Comparison of ENCODE assay signal across 8 cellular contexts in the genomic region with DNA sequence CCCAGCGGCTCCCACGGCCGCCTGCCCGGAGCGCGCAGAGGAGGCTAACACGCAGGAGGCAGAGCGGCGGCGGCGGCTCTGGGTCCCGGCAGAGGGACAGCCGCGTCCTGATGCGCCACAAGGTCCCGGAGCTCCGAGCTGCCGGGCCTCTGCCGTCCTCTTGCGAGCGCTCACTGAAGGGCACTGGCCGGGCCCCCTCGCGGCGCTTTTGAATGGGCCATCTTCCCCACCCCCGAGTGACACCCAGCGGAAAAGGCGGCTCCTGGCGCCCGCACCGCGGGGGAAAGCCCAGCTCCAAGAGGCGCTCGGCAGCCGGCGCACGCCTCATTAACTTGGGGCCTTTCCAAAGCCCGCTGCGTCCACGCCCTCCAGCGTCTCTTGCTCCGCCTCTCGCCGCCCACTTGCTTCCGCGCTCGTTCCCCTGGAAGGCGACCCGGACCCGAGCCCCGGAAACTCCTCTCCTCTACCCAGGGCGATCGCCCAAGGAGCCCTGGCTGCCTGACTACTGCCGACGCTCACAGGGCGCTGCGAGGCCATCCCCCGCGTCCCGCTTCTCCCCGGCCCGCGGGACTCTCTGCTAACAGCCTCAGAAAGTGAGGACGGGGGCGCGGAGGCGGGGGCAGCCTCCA. TPM values are rescaled to one million over a fixed set of nuclear protein-coding genes. Genes with fewer than 3 reads are reported as not detected.
DNase-seq lines count a peak whose midpoint lies in the region; ATAC-seq, FAIRE-seq and TF ChIP-seq lines count a peak whose summit lies in the region.

A gene (minus strand): TSS at position 363 of the 629 bp plus-strand sequence.

- H3K27ac ChIP-seq in left ventricle myocardium inferior (replicated peaks) (peak within 1 kb of the TSS; percentile 99), psoas muscle (peak within 1 kb of the TSS; percentile 88)

- peaks cover 6% of the 10 kb centered on the region for H3K27me3 Mint-ChIP-seq in T-helper 1 cell treated with Interleukin-12 subunit alpha and Interleukin-12 subunit beta and Interleukin-4 antibody, amounts not matched to agents 30 μg/mL and 1 μg/mL, for 36 hours (ENCODE audit: low read depth)

- intact Hi-C loops in left ventricle myocardium inferior (cut with micrococcal nuclease) (no loop called here), psoas muscle (cut with DNase I) (loop anchor here in 1 of 2 donors (5.0 to 10.0 kb wide), 3 partner anchors 307 to 519 kb away; a partner anchor contains a TSS)

- H3K9me3 Mint-ChIP-seq in T-helper 1 cell treated with Interleukin-12 subunit alpha and Interleukin-12 subunit beta and Interleukin-4 antibody, amounts not matched to agents 30 μg/mL and 1 μg/mL, for 36 hours: no peaks in the 10 kb centered on the region

- H3K36me3 Mint-ChIP-seq in T-helper 1 cell treated with Interleukin-12 subunit alpha and Interleukin-12 subunit beta and Interleukin-4 antibody, amounts not matched to agents 30 μg/mL and 1 μg/mL, for 36 hours (ENCODE audit: low read depth): peaks cover 35% of the 10 kb centered on the region

- H3K36me3 ChIP-seq in left ventricle myocardium inferior: no peaks in the 10 kb centered on the region
- H3K36me3 ChIP-seq in psoas muscle (ENCODE audit: insufficient read depth in 1 of 2, low read depth in 1 of 2): no peaks in the 10 kb centered on the region

- H3K27me3 ChIP-seq in left ventricle myocardium inferior (ENCODE audit: low read depth) (no peaks in the 10 kb centered on the region), psoas muscle (ENCODE audit: insufficient read depth in 3 of 3, low read length in 2 of 3) (peaks cover 0 to 36% (median 3%) of the 10 kb centered on the region in 3 donors)

- in situ Hi-C loops in GM13977 (cut with MboI; ENCODE audit: low pct_unique_long_range_greater_than_20kb, low sequenced_read_pairs, unreplicated experiment): loop anchor here (10.0 to 25.0 kb wide), 2 partner anchors 487 to 694 kb away; a partner anchor contains a TSS

- H3K4me1 Mint-ChIP-seq in T-helper 1 cell treated with Interleukin-12 subunit alpha and Interleukin-12 subunit beta and Interleukin-4 antibody, amounts not matched to agents 30 μg/mL and 1 μg/mL, for 36 hours (ENCODE audit: low read depth): peaks cover 40% of the 10 kb centered on the region

- H3K4me3 Mint-ChIP-seq in T-helper 1 cell treated with Interleukin-12 subunit alpha and Interleukin-12 subunit beta and Interleukin-4 antibody, amounts not matched to agents 30 μg/mL and 1 μg/mL, for 36 hours: peak within 1 kb of the TSS; percentile 98

- TF ChIP-seq CTCF in GM13977 (IDR thresholded peaks at IDR 0.05; ENCODE audit: extremely low read depth, insufficient read depth, missing control alignments): peak; percentile 74
- peak; percentile 79 for TF ChIP-seq CTCF in left ventricle myocardium inferior (IDR thresholded peaks at IDR 0.05; ENCODE audit: borderline replicate concordance)
- TF ChIP-seq CTCF in psoas muscle (IDR thresholded peaks at IDR 0.05): peak; percentile 53

- DNase-seq in GM13977 (ENCODE audit: low spot score): peak; percentile 95
- DNase-seq in NCI-H146 treated with DMSO at 0.1 percent for 48 hours (lab: John Stamatoyannopoulos, UW; ENCODE audit: unreplicated experiment): peak; percentile 91
- DNase-seq in amniotic stem cell (lab: John Stamatoyannopoulos, UW): peak; percentile 96
- DNase-seq in left ventricle myocardium inferior: peak; percentile 96
- DNase-seq in psoas muscle: peak; percentile 95 to 96
- peak; percentile 89 for DNase-seq in urothelium cell line (ENCODE audit: low spot score)

- peak within 1 kb of the TSS; percentile 90 for H3K4me3 ChIP-seq in left ventricle myocardium inferior
- H3K4me3 ChIP-seq in psoas muscle: peak within 1 kb of the TSS; percentile 84

- no peaks in the 10 kb centered on the region for H3K9me3 ChIP-seq in left ventricle myocardium inferior (replicated peaks)
- H3K9me3 ChIP-seq in psoas muscle: no peaks in the 10 kb centered on the region

- H3K4me1 ChIP-seq in left ventricle myocardium inferior (peaks cover 54% of the 10 kb centered on the region), psoas muscle (peaks cover 6% of the 10 kb centered on the region)

- H3K27ac Mint-ChIP-seq in T-helper 1 cell treated with Interleukin-12 subunit alpha and Interleukin-12 subunit beta and Interleukin-4 antibody, amounts not matched to agents 30 μg/mL and 1 μg/mL, for 36 hours: peak within 1 kb of the TSS; percentile 98

- FAIRE-seq in urothelium cell line (lab: Jason Lieb, UNC): no peak

- WGBS in psoas muscle, 3 donors: 0% methylated on average over 52 to 67 of the region's 67 CpGs

- ATAC-seq in HG02884 (IDR thresholded peaks at IDR 0.05; ENCODE audit: unreplicated experiment) (peak; percentile 75), psoas muscle (peak; percentile 83 to 94 (median 88))

RNA-seq across cellular contexts. Expression of the gene that starts here (rescaled TPM):
- 22.8 TPM for total RNA-seq in left ventricle myocardium inferior
- 1 to 10 TPM; 2.2 to 3.7 (median 3.1) TPM for total RNA-seq in psoas muscle
- 10 to 100 TPM in 1 of 3 donors, 1 to 10 TPM in 1, under 1 TPM in 1; 0.73 to 35.6 (median 3.5) TPM for polyA plus RNA-seq in psoas muscle

Comparison
In these comparisons a context has a peak if more than half of its experiments do, and no peak if none do; other contexts are left out.
1. Peak in every context shown above with its lines: DNase-seq, ATAC-seq, H3K4me3 ChIP-seq and H3K27ac ChIP-seq.